In the genomic region with DNA sequence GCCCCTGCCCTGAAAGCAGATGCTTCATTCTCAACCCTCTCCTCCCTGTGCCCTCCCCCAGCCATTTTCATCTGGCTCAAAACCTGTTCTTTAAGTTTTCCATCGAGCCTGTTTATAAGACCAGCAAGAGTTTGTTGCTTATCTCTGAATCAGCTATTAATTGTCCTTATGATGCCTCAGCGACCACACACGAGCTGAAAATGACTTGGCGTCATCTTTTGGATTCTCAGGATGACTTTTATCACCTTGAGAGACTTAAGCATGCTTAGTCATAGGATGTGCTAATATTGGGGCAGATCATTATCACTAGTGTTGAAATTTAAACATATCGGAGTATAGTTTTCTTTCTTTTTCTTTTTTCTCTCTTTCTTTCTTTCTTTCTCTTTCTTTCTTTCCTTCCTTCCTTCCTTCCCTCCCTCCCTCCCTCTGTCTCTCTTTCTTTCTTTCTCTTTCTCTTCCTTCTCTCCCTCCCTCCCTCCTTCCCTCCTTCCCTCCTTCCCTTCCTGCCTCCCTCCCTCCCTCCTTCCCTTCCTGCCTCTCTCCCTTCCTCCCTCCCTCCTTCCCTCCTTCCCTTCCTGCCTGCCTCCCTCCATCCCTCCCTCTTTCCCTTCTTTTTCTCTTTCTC, we compare ENCODE assay signal across 15 cellular contexts.
DNase-seq lines count a peak whose midpoint lies in the region; ATAC-seq, FAIRE-seq and TF ChIP-seq lines count a peak whose summit lies in the region.
"Had no signal": no experiment of that assay in that cellular context is flagged by ENCODE, and none has a peak within 500 bp of the region (broad histone marks: within the 10 kb centered on the region; RNA-seq: fewer than 3 reads in every experiment).

No MANE protein-coding gene starts in this region.

- H3K4me3 Mint-ChIP-seq in astrocyte (ENCODE audit: unreplicated experiment), result no peak overlapping the region

- ATAC-seq in activated naive CD4-positive, alpha-beta T cell treated with anti-CD3 and anti-CD28 coated beads, Interleukin-2, amount 50 U/mL, for 72 hours, result peak; percentile 33 to 88
- ATAC-seq in HG03039 (IDR thresholded peaks at IDR 0.05; ENCODE audit: unreplicated experiment) (peak; percentile 54), GM19035 (IDR thresholded peaks at IDR 0.05; ENCODE audit: unreplicated experiment) (no peak)
- ATAC-seq: gastroesophageal sphincter had no signal

- no peaks in the 10 kb centered on the region for H3K9me3 Mint-ChIP-seq in activated naive CD4-positive, alpha-beta T cell treated with anti-CD3 and anti-CD28 coated beads, Interleukin-2, amount 50 U/mL, for 72 hours
- H3K9me3 Mint-ChIP-seq in astrocyte (ENCODE audit: unreplicated experiment), result peaks cover 4% of the 10 kb centered on the region

- no peak overlapping the region for H3K27ac ChIP-seq in astrocyte (ENCODE audit: low read depth, low read length)
- H3K27ac ChIP-seq: ascending aorta, gastroesophageal sphincter had no signal

- no peak overlapping the region for H2AFZ ChIP-seq in astrocyte (ENCODE audit: low read depth, low read length)

- FAIRE-seq in astrocyte (lab: Jason Lieb, UNC), result no peak

- no peaks in the 10 kb centered on the region for H3K9me3 ChIP-seq in astrocyte (ENCODE audit: insufficient read depth, low read depth, low read length)
- H3K9me3 ChIP-seq: ascending aorta, gastroesophageal sphincter had no signal

- no peak overlapping the region for H3K4me2 ChIP-seq in astrocyte (ENCODE audit: low read length)

- H3K4me3 ChIP-seq in astrocyte (ENCODE audit: insufficient read depth, low read depth, low read length), result no peak overlapping the region
- H3K4me3 ChIP-seq: ascending aorta, gastroesophageal sphincter had no signal

- H3K9ac ChIP-seq in astrocyte (ENCODE audit: low read length), result no peak overlapping the region

- H3K4me1 Mint-ChIP-seq in astrocyte (ENCODE audit: low read depth, unreplicated experiment), result peaks cover 8% of the 10 kb centered on the region

- peak overlapping the region in 1 of 2 donors; percentile 75 for H3K27ac Mint-ChIP-seq in activated naive CD4-positive, alpha-beta T cell treated with anti-CD3 and anti-CD28 coated beads, Interleukin-2, amount 50 U/mL, for 72 hours
- H3K27ac Mint-ChIP-seq in astrocyte (ENCODE audit: unreplicated experiment), result no peak overlapping the region

- no peaks in the 10 kb centered on the region for H3K27me3 Mint-ChIP-seq in astrocyte (ENCODE audit: low read depth, unreplicated experiment)

- H3K36me3 ChIP-seq in astrocyte (ENCODE audit: insufficient read depth, low read length), result no peaks in the 10 kb centered on the region
- H3K36me3 ChIP-seq: ascending aorta, gastroesophageal sphincter had no signal

- H3K79me2 ChIP-seq in astrocyte (ENCODE audit: insufficient read depth, low read length), result no peaks in the 10 kb centered on the region

- TF ChIP-seq CTCF in astrocyte (IDR thresholded peaks at IDR 0.05; ENCODE audit: insufficient read depth, low read depth, low read length), result no peak

- no peaks in the 10 kb centered on the region for H3K36me3 Mint-ChIP-seq in activated naive CD4-positive, alpha-beta T cell treated with anti-CD3 and anti-CD28 coated beads, Interleukin-2, amount 50 U/mL, for 72 hours
- H3K36me3 Mint-ChIP-seq in astrocyte (ENCODE audit: low read depth, unreplicated experiment), result no peaks in the 10 kb centered on the region

- H4K20me1 ChIP-seq in astrocyte (ENCODE audit: insufficient read depth, low read length), result no peaks in the 10 kb centered on the region

- no peak for DNase-seq in activated naive CD4-positive, alpha-beta T cell treated with anti-CD3 and anti-CD28 coated beads, Interleukin-2, amount 50 U/mL, for 72 hours (ENCODE audit: low spot score in 2 of 2)
- DNase-seq in activated naive CD4-positive, alpha-beta T cell treated with anti-CD3 and anti-CD28 coated beads, Interleukin-2, amount 50 U/mL, for 16 hours, result no peak
- DNase-seq in astrocyte (ENCODE audit: low read depth) (peak; percentile 25), NOMO-1 treated with DMSO at 0.1 percent for 48 hours (lab: John Stamatoyannopoulos, UW; ENCODE audit: unreplicated experiment) (no peak), NCI-H446 treated with DMSO at 0.1 percent for 48 hours (lab: John Stamatoyannopoulos, UW) (no peak)
- DNase-seq in stimulated activated CD4-positive, alpha-beta T cell treated with anti-CD3 and anti-CD28 coated beads, Interleukin-4, amount 100 ng/mL, for 24 hours, result peak; percentile 27
- DNase-seq: effector CD4-positive, alpha-beta T cell; GOT3; NCI-H1436 treated with DMSO at 0.1 percent for 48 hours; NCI-H69; posterior cingulate gyrus had no signal

- no peaks in the 10 kb centered on the region for H3K27me3 ChIP-seq in astrocyte (ENCODE audit: insufficient read depth, low read length)
- H3K27me3 ChIP-seq: ascending aorta, gastroesophageal sphincter had no signal

- H3K4me1 ChIP-seq in astrocyte (ENCODE audit: insufficient read depth, low read length), result no peaks in the 10 kb centered on the region
- H3K4me1 ChIP-seq: gastroesophageal sphincter had no signal

Comparison
In these comparisons a context has a peak if more than half of its experiments do, and no peak if none do; other contexts are left out.
1. DNase-seq: peak in astrocyte (single experiment) and stimulated activated CD4-positive, alpha-beta T cell treated with anti-CD3 and anti-CD28 coated beads, Interleukin-4, amount 100 ng/mL, for 24 hours (single experiment); none in activated naive CD4-positive, alpha-beta T cell treated with anti-CD3 and anti-CD28 coated beads, Interleukin-2, amount 50 U/mL, for 72 hours (0 of 2), activated naive CD4-positive, alpha-beta T cell treated with anti-CD3 and anti-CD28 coated beads, Interleukin-2, amount 50 U/mL, for 16 hours (single experiment), NOMO-1 treated with DMSO at 0.1 percent for 48 hours (single experiment) and NCI-H446 treated with DMSO at 0.1 percent for 48 hours (single experiment).